In genomic region chr11:69013009-69013951, GRCh38 we compare ENCODE assay signal across 10 cellular contexts. TPM values are rescaled to one million over a fixed set of nuclear protein-coding genes. Genes with fewer than 3 reads are reported as not detected.
A peak's percentile ranks its signal among the peaks of the same experiment; 100 is the strongest.
DNase-seq lines count a peak whose midpoint lies in the region; ATAC-seq and TF ChIP-seq lines count a peak whose summit lies in the region.
"Had no signal": no experiment of that assay in that cellular context is flagged by ENCODE, and none has a peak within 500 bp of the region (broad histone marks: within the 10 kb centered on the region; RNA-seq: fewer than 3 reads in every experiment).

TSS of gene MRGPRF (minus strand) at chr11:69013246. CDS start at chr11:69009901, 3,345 bp downstream.

- no peak within 1 kb of the TSS for H3K27ac Mint-ChIP-seq in naive B cell
- H3K27ac Mint-ChIP-seq: activated naive CD4-positive, alpha-beta T cell treated with anti-CD3 and anti-CD28 coated beads, Interleukin-2, amount 50 U/mL, for 24 hours; stimulated activated naive B cell treated with anti-CD40 and anti-IgM and Interleukin-4, amounts not matched to agents 10 μg/mL and 1 μg/mL and 100 μg/mL, for 72 hours had no signal

- no peak for TF ChIP-seq POLR2A in erythroblast (IDR thresholded peaks at IDR 0.05; ENCODE audit: low read length)

- H3K27me3 Mint-ChIP-seq in naive B cell, result peaks cover 16 to 79% (median 56%) of the 10 kb centered on the region in 3 donors

- H3K4me3 Mint-ChIP-seq in naive B cell, result peak within 1 kb of the TSS in 2 of 8 donors; percentile 9 to 55
- H3K4me3 Mint-ChIP-seq: stimulated activated naive B cell treated with anti-CD40 and anti-IgM and Interleukin-4, amounts not matched to agents 10 μg/mL and 1 μg/mL and 100 μg/mL, for 72 hours had no signal

- H3K4me1 Mint-ChIP-seq in naive B cell, result peaks cover 0 to 4% (median 0%) of the 10 kb centered on the region in 3 donors
- H3K4me1 Mint-ChIP-seq: activated naive CD4-positive, alpha-beta T cell treated with anti-CD3 and anti-CD28 coated beads, Interleukin-2, amount 50 U/mL, for 24 hours had no signal

- peak; percentile 93 for DNase-seq in AG20443 (ENCODE audit: low spot score)
- DNase-seq in NCI-H2171 (lab: John Stamatoyannopoulos, UW), result peak; percentile 6
- DNase-seq in fibroblast of gingiva (ENCODE audit: low read depth), result peak; percentile 95
- DNase-seq in naive B cell, result no peak
- DNase-seq in erythroblast (lab: John Stamatoyannopoulos, UW), result no peak
- no peak for DNase-seq in activated CD4-positive, CD25-positive, alpha-beta regulatory T cell (lab: John Stamatoyannopoulos, UW)
- DNase-seq: stimulated activated naive B cell treated with anti-CD40 and anti-IgM and Interleukin-4, amounts not matched to agents 10 μg/mL and 1 μg/mL and 100 μg/mL, for 72 hours had no signal

- H3K36me3 Mint-ChIP-seq in naive B cell, result no peaks in the 10 kb centered on the region
- H3K36me3 Mint-ChIP-seq: activated naive CD4-positive, alpha-beta T cell treated with anti-CD3 and anti-CD28 coated beads, Interleukin-2, amount 50 U/mL, for 24 hours; stimulated activated naive B cell treated with anti-CD40 and anti-IgM and Interleukin-4, amounts not matched to agents 10 μg/mL and 1 μg/mL and 100 μg/mL, for 72 hours had no signal

- ATAC-seq in naive B cell (ENCODE audit: low read depth in 2 of 2) (peak; percentile 34 to 48), HG02623 (IDR thresholded peaks at IDR 0.05; ENCODE audit: unreplicated experiment) (no peak), HG02885 (IDR thresholded peaks at IDR 0.05; ENCODE audit: poor library complexity, unreplicated experiment) (no peak)

- no peaks in the 10 kb centered on the region for H3K9me3 Mint-ChIP-seq in naive B cell
- H3K9me3 Mint-ChIP-seq: activated naive CD4-positive, alpha-beta T cell treated with anti-CD3 and anti-CD28 coated beads, Interleukin-2, amount 50 U/mL, for 24 hours had no signal

RNA-seq across cellular contexts. Expression of gene MRGPRF, which starts in this region (rescaled TPM):
- polyA plus RNA-seq in naive B cell (ENCODE audit: low read depth in 6 of 6), result not detected

Comparison
In these comparisons a context has a peak if more than half of its experiments do, and no peak if none do; other contexts are left out.
1. Peak in ATAC-seq in naive B cell; RNA of the gene not detected or under 1 TPM.
2. DNase-seq: peak in AG20443 (single experiment), NCI-H2171 (single experiment) and fibroblast of gingiva (single experiment); none in naive B cell (single experiment), erythroblast (0 of 2) and activated CD4-positive, CD25-positive, alpha-beta regulatory T cell (0 of 4).